9 cellular contexts compared by ENCODE assay signal in the genomic region with DNA sequence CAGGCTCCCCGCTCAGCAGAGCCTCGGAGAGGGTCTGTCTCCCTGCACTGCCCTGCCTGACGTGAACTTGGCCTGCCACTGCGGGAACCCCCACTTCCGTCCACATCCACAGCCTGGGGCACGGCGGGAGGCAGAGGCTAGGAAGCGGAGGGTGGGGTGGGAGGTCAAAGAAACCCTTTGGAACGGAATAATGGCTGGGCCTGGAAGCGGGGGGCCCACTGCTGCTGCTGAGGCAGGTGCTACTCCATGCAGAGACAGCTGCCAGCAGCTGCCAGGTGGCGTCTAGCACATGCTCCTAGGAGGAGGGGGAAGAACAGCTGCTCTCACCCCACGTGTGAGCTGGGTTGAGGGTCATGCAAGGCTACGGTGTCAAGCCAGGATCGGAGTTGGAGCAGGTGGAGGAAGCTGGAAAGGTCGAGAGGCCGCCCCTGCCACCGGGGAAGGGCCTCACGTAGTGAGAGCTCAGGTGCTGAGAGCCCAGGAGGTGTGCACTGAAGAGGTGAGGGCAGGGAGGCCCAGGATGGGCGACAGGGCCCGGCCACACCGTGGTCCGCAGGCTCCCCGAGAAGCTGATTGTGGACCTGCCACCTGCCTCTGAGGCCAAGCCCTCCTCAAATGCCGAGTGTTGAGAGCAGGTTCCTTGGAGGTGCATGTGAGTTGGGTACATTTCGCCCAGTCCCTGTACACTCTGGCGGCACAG. TPM values are rescaled to one million over a fixed set of nuclear protein-coding genes. Genes with fewer than 3 reads are reported as not detected.
A peak's percentile ranks its signal among the peaks of the same experiment; 100 is the strongest.
DNase-seq lines count a peak whose midpoint lies in the region; ATAC-seq and TF ChIP-seq lines count a peak whose summit lies in the region.
"Had no signal": no experiment of that assay in that cellular context is flagged by ENCODE, and none has a peak within 500 bp of the region (broad histone marks: within the 10 kb centered on the region; RNA-seq: fewer than 3 reads in every experiment).

No MANE protein-coding gene starts in this region.

- H3K4me1 ChIP-seq in mucosa of descending colon (ENCODE audit: low read depth), result peaks cover 13% of the 10 kb centered on the region

- peak; percentile 32 for ATAC-seq in mucosa of descending colon
- ATAC-seq in HG03520 (IDR thresholded peaks at IDR 0.05; ENCODE audit: unreplicated experiment), result no peak
- ATAC-seq in GM18870 (IDR thresholded peaks at IDR 0.05; ENCODE audit: unreplicated experiment), result no peak
- ATAC-seq in GM18505 (IDR thresholded peaks at IDR 0.05; ENCODE audit: unreplicated experiment), result no peak

- no peaks in the 10 kb centered on the region for H3K36me3 ChIP-seq in mucosa of descending colon (ENCODE audit: low read depth)

- no peak overlapping the region for H3K4me3 ChIP-seq in mucosa of descending colon

- TF ChIP-seq POLR2A in GM18505 (IDR thresholded peaks at IDR 0.05; ENCODE audit: borderline replicate concordance, extremely low read depth, insufficient read depth, insufficient read length), result no peak

- DNase-seq in D341Med (ENCODE audit: low spot score), result peak; percentile 89
- peak; percentile 61 for DNase-seq in NCI-H128 (lab: John Stamatoyannopoulos, UW; ENCODE audit: unreplicated experiment)
- DNase-seq in NCI-H82 (lab: John Stamatoyannopoulos, UW), result peak; percentile 92
- no peak for DNase-seq in mucosa of descending colon
- no peak for DNase-seq in activated CD8-positive, alpha-beta memory T cell treated with anti-CD3 and anti-CD28 coated beads for 24 hours
- DNase-seq: activated naive CD8-positive, alpha-beta T cell treated with anti-CD3 and anti-CD28 coated beads, Interleukin-2, amount 10 ng/mL, durations not matched to agents 7 days and 5 days had no signal

- no peaks in the 10 kb centered on the region for H3K9me3 ChIP-seq in mucosa of descending colon

- intact Hi-C loops in mucosa of descending colon (cut with DNase I, micrococcal nuclease), result no loop called here

- TF ChIP-seq CTCF in mucosa of descending colon (IDR thresholded peaks at IDR 0.05), result no peak

RNA-seq across cellular contexts. Expression of a gene that starts 9.8 kb away (rescaled TPM):
- 1 to 10 TPM; 1.6 to 4.0 (median 2.5) TPM for total RNA-seq in mucosa of descending colon

RNA-seq across cellular contexts. Expression of a gene that starts 14.1 kb away (rescaled TPM):
- 10 to 100 TPM; 23.2 to 28.9 (median 25.0) TPM for total RNA-seq in mucosa of descending colon

RNA-seq across cellular contexts. Expression of a gene that starts 25.4 kb away (rescaled TPM):
- 1,000 to 10,000 TPM; 1,922 to 4,060 (median 3,184) TPM for total RNA-seq in mucosa of descending colon

Comparison
In these comparisons a context has a peak if more than half of its experiments do, and no peak if none do; other contexts are left out.
1. DNase-seq: peak in D341Med (single experiment), NCI-H128 (single experiment) and NCI-H82 (single experiment); none in mucosa of descending colon (0 of 3) and activated CD8-positive, alpha-beta memory T cell treated with anti-CD3 and anti-CD28 coated beads for 24 hours (single experiment).